31 cellular contexts compared by ENCODE assay signal in genomic region chr10:75088640-75089039, GRCh38. TPM values are rescaled to one million over a fixed set of nuclear protein-coding genes. Genes with fewer than 3 reads are reported as not detected.
DNase-seq lines count a peak whose midpoint lies in the region; ATAC-seq, FAIRE-seq and TF ChIP-seq lines count a peak whose summit lies in the region.
"Had no signal": no experiment of that assay in that cellular context is flagged by ENCODE, and none has a peak within 500 bp of the region (broad histone marks: within the 10 kb centered on the region; RNA-seq: fewer than 3 reads in every experiment).

No MANE protein-coding gene starts in this region.

- intact Hi-C loops in K562 (cut with micrococcal nuclease) = no loop called here

- no TSS peak for BruUV-seq in K562 (replicated peaks; lab: Mats Ljungman, UMichigan)

- TF ChIP-seq CTCF in K562 (IDR thresholded peaks at IDR 0.05 in 2 of 3, conservative IDR thresholded peaks at IDR 0.05 in 1 of 3; ENCODE audit: insufficient read depth in 2 of 3, low read depth in 1 of 3, low read length in 3 of 3) = no peak

- no peak overlapping the region for H3K27ac ChIP-seq in K562 (ENCODE audit: extremely low read depth, low read depth, low read length)
- no peak overlapping the region for H3K27ac ChIP-seq in neuronal stem cell (replicated peaks; ENCODE audit: low read length)
- H3K27ac ChIP-seq: 22Rv1; A549; BLaER1; BLaER1 treated with 17β-estradiol and CSF1 and Interleukin-3, amounts not matched to agents 10 nM and 100 nM; C4-2B had no signal

- H2BK120ac ChIP-seq in neuronal stem cell (ENCODE audit: low read depth, low read length) = no peak overlapping the region

- H3K9me3 ChIP-seq in K562 (replicated peaks; ENCODE audit: control insufficient read depth, insufficient read depth, low read depth, low read length) (no peaks in the 10 kb centered on the region), neuronal stem cell (replicated peaks in 1 of 2; ENCODE audit: control insufficient read depth in 2 of 2, insufficient read depth in 1 of 2, low read depth in 1 of 2, low read length in 2 of 2) (no peaks in the 10 kb centered on the region)
- H3K9me3 ChIP-seq: A549; BE2C; BLaER1; BLaER1 treated with 17β-estradiol and CSF1 and Interleukin-3, amounts not matched to agents 10 nM and 100 nM; Caco-2 had no signal

- H2AK5ac ChIP-seq in neuronal stem cell (ENCODE audit: low read depth, low read length) = no peak overlapping the region

- no peak overlapping the region for H3K4ac ChIP-seq in neuronal stem cell (ENCODE audit: low read length)

- H3K18ac ChIP-seq in neuronal stem cell (ENCODE audit: low read length) = peak overlapping the region; percentile 30

- CTCF ChIA-PET in K562 (lab: Yijun Ruan, JAX; ENCODE audit: low intra/inter-chr PET ratio) = no interaction called here

- no peaks in the 10 kb centered on the region; a peak in 1 of 5 replicates for H3K27me3 ChIP-seq in K562 (ENCODE audit: control insufficient read depth in 2 of 2, insufficient read depth in 2 of 2, low read length in 2 of 2)
- no peaks in the 10 kb centered on the region for H3K27me3 ChIP-seq in neuronal stem cell (ENCODE audit: control insufficient read depth in 3 of 3, insufficient read depth in 3 of 3, low read depth in 1 of 3, low read length in 3 of 3)
- H3K27me3 ChIP-seq: BE2C; BLaER1; BLaER1 treated with 17β-estradiol and CSF1 and Interleukin-3, amounts not matched to agents 10 nM and 100 nM had no signal

- no peak for DNase-seq in K562 (ENCODE audit: extremely low read depth in 1 of 4, low spot score in 3 of 4)
- DNase-seq in neuronal stem cell (ENCODE audit: low spot score) = no peak
- no peak for DNase-seq in globus pallidus (ENCODE audit: low spot score)
- DNase-seq in nucleus accumbens (lab: John Stamatoyannopoulos, UW) = no peak
- DNase-seq: 8988T; ACHN; AML-193; BE2C; C1 segment of cervical spinal cord; Caco-2; Calu3; CD4-positive, alpha-beta memory T cell; CD4-positive, alpha-beta T cell; CD4-positive, CD25-positive, alpha-beta regulatory T cell; CD8-positive, alpha-beta memory T cell; CD8-positive, alpha-beta T cell; COR-L47; DMS 273 treated with DMSO at 0.1 percent for 48 hours; DMS153; DMS53; DMS79; DMS79 treated with DMSO at 0.1 percent for 48 hours; DND-41; EL had no signal

- peaks cover 13 to 14% of the 10 kb centered on the region in 2 experiments; a peak in 4 of 5 replicates for H3K4me1 ChIP-seq in K562 (replicated peaks in 1 of 2; ENCODE audit: control insufficient read depth in 2 of 2, insufficient read depth in 2 of 2, low read length in 2 of 2)
- peaks cover 13 to 22% of the 10 kb centered on the region in 2 donors for H3K4me1 ChIP-seq in neuronal stem cell (ENCODE audit: control insufficient read depth in 2 of 2, insufficient read depth in 1 of 2, low read depth in 1 of 2, low read length in 2 of 2)
- H3K4me1 ChIP-seq: A549, Caco-2 had no signal

- no peaks in the 10 kb centered on the region for H3K79me1 ChIP-seq in neuronal stem cell (ENCODE audit: low read depth, low read length)

- no peak for FAIRE-seq in K562 (lab: Jason Lieb, UNC)
- FAIRE-seq: A204.1, A549, D721Med had no signal

- peak overlapping the region; percentile 44 for H3K23ac ChIP-seq in neuronal stem cell (ENCODE audit: low read depth, low read length, poor library complexity)

- TF ChIP-seq POLR2A in K562 (conservative IDR thresholded peaks at IDR 0.05) = no peak

- no peak for TF ChIP-seq EP300 in K562 (IDR thresholded peaks at IDR 0.05; ENCODE audit: low read length)

- H2BK15ac ChIP-seq in neuronal stem cell (ENCODE audit: low read length) = no peak overlapping the region

- H4K20me1 ChIP-seq in K562 (replicated peaks; ENCODE audit: control insufficient read depth, insufficient read depth, low read length) = no peaks in the 10 kb centered on the region
- H4K20me1 ChIP-seq: BLaER1; BLaER1 treated with 17β-estradiol and CSF1 and Interleukin-3, amounts not matched to agents 10 nM and 100 nM had no signal

- in situ Hi-C loops in K562 (cut with MboI) = loop anchor here (10.0 kb wide), 1 partner anchor 1244 kb away; no protein-coding TSS in a partner anchor

- H2AFZ ChIP-seq in K562 (ENCODE audit: low read depth, low read length) (no peak overlapping the region), neuronal stem cell (ENCODE audit: low read length) (no peak overlapping the region)

- no peak overlapping the region for H4K8ac ChIP-seq in neuronal stem cell (ENCODE audit: low read depth, low read length)

- no peaks in the 10 kb centered on the region for H3K36me3 ChIP-seq in K562 (ENCODE audit: control insufficient read depth, insufficient read depth, low read length)
- H3K36me3 ChIP-seq in neuronal stem cell (replicated peaks in 1 of 2; ENCODE audit: control insufficient read depth in 2 of 2, insufficient read depth in 2 of 2, low read length in 2 of 2) = no peaks in the 10 kb centered on the region
- H3K36me3 ChIP-seq: BE2C; BLaER1; BLaER1 treated with 17β-estradiol and CSF1 and Interleukin-3, amounts not matched to agents 10 nM and 100 nM had no signal

- H4K91ac ChIP-seq in neuronal stem cell (ENCODE audit: low read depth, low read length, poor library complexity) = no peak overlapping the region

- no peak overlapping the region for H3K9ac ChIP-seq in K562 (ENCODE audit: insufficient read depth in 1 of 2, low read depth in 2 of 2, low read length in 2 of 2)
- H3K9ac ChIP-seq in neuronal stem cell (ENCODE audit: low read depth, low read length, poor library complexity) = no peak overlapping the region
- H3K9ac ChIP-seq: BLaER1; BLaER1 treated with 17β-estradiol and CSF1 and Interleukin-3, amounts not matched to agents 10 nM and 100 nM had no signal

- POLR2A ChIA-PET in K562 (lab: Yijun Ruan, JAX) = interaction anchor here (0.6 to 1.0 kb wide), 3 partner anchors 9 to 19 kb away, joined by 3 read pairs; no protein-coding TSS in a partner anchor

- no peak overlapping the region for H2BK12ac ChIP-seq in neuronal stem cell (ENCODE audit: low read length)

- H3K14ac ChIP-seq in neuronal stem cell (ENCODE audit: low read length) = no peak overlapping the region

- no peak overlapping the region for H3K4me2 ChIP-seq in K562 (ENCODE audit: insufficient read depth, low read length)
- no peak overlapping the region for H3K4me2 ChIP-seq in neuronal stem cell (ENCODE audit: insufficient read depth, low read length, poor library complexity, severe bottlenecking)
- H3K4me2 ChIP-seq: A549; BLaER1; BLaER1 treated with 17β-estradiol and CSF1 and Interleukin-3, amounts not matched to agents 10 nM and 100 nM had no signal

- WGBS in K562 (ENCODE audit: insufficient coverage, low coverage, missing lambda C conversion rate) = 26% methylated on average over 2 of the region's 2 CpGs
- WGBS in neuronal stem cell (ENCODE audit: extremely low coverage in 2 of 2, insufficient read length in 2 of 2, insufficient replicate concordance in 1 of 2), 2 donors = no CpG with 5 or more reads among the region's 2 CpGs

- no peaks in the 10 kb centered on the region for H3K79me2 ChIP-seq in K562 (ENCODE audit: control insufficient read depth, insufficient read depth, low read length)

- no peak overlapping the region for H2BK5ac ChIP-seq in neuronal stem cell (ENCODE audit: low read length)

- H3K4me3 ChIP-seq in K562 = no peak overlapping the region
- H3K4me3 ChIP-seq in neuronal stem cell (ENCODE audit: low read length in 2 of 2) = no peak overlapping the region
- H3K4me3 ChIP-seq: A549; BLaER1; BLaER1 treated with 17β-estradiol and CSF1 and Interleukin-3, amounts not matched to agents 10 nM and 100 nM had no signal

- no peaks in the 10 kb centered on the region for H3K9me1 ChIP-seq in K562 (ENCODE audit: control insufficient read depth, insufficient read depth, low read length)

- no peak for ATAC-seq in K562
- ATAC-seq: A549; CD8-positive, alpha-beta T cell had no signal

- TF ChIP-seq RAD21 in K562 (CRISPR knock-in tag; conservative IDR thresholded peaks at IDR 0.05 in 1 of 2, IDR thresholded peaks at IDR 0.05 in 1 of 2) = no peak

TF ChIP-seq in K562, 482 proteins besides CTCF, POLR2A, EP300 and RAD21 (continues in another document):
- TF ChIP-seq, protein P1, sequence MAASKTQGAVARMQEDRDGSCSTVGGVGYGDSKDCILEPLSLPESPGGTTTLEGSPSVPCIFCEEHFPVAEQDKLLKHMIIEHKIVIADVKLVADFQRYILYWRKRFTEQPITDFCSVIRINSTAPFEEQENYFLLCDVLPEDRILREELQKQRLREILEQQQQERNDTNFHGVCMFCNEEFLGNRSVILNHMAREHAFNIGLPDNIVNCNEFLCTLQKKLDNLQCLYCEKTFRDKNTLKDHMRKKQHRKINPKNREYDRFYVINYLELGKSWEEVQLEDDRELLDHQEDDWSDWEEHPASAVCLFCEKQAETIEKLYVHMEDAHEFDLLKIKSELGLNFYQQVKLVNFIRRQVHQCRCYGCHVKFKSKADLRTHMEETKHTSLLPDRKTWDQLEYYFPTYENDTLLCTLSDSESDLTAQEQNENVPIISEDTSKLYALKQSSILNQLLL (CRISPR knock-in tag; IDR thresholded peaks at IDR 0.05; ENCODE audit: borderline replicate concordance) = no peak

RNA-seq across cellular contexts. Expression of gene SAMD8, which starts 22.8 kb away (rescaled TPM):
- 32.4 and 44.3 TPM in 2 replicates for total RNA-seq in K562 (2011; cell fraction: chromatin; rRNA removed; ENCODE audit: low replicate concordance)
- 9.3 and 10.0 TPM in 2 replicates for total RNA-seq in K562 (2011; cell fraction: nucleolus; rRNA removed)
- 15.6 and 26.2 TPM in 2 replicates for total RNA-seq in K562 (2011; cell fraction: nucleoplasm; rRNA removed)
- total RNA-seq in K562 (2014; rRNA removed) (4.6 and 6.2 TPM in 2 replicates), K562 (2014; rRNA removed; fragmentation: Illumina TruSeq; extraction: Trizol) (8.8 and 10.5 TPM in 2 replicates), K562 (2015; rRNA removed; fragmentation: Illumina TruSeq; extraction: Trizol) (7.9 and 8.2 TPM in 2 replicates), K562 (2021) (7.2 and 7.6 TPM in 2 replicates)
- polyA plus RNA-seq in K562 (2011; rRNA removed) (16.1 and 16.7 TPM in 2 replicates), K562 (2014; fragmentation: Illumina TruSeq; extraction: Trizol) (5.4 and 6.2 TPM in 2 replicates), K562 (2014; fragmentation: Nextera tagmentation; extraction: Ambion mirVana) (1 to 10 TPM; 2.7 to 2.8 TPM), K562 (2014; rRNA removed) (5.5 and 5.7 TPM in 2 replicates)
- 7.1 and 15.1 TPM in 2 replicates for polyA plus RNA-seq in K562 (2011; cell fraction: cytosol; rRNA removed)
- 5.7 and 7.9 TPM in 2 replicates for polyA plus RNA-seq in K562 (2011; cell fraction: nucleus; rRNA removed)
- 3.2 and 5.0 TPM in 2 replicates for polyA plus RNA-seq in K562 (2012)
- polyA minus RNA-seq in K562 (2011; rRNA and poly(A)+ RNA removed) = 28.0 and 29.4 TPM in 2 replicates
- 6.9 and 9.4 TPM in 2 replicates for polyA minus RNA-seq in K562 (2011; cell fraction: cytosol; rRNA and poly(A)+ RNA removed)
- polyA minus RNA-seq in K562 (2011; cell fraction: nucleus; rRNA and poly(A)+ RNA removed) = 3.5 and 9.0 TPM in 2 replicates
- polyA plus RNA-seq in neuronal stem cell (2013, experiment 1 of 2) = 11.4 TPM
- 12.2 TPM for polyA plus RNA-seq in neuronal stem cell (2013, experiment 2 of 2)
